ENCODE assay signal across 8 cellular contexts in genomic region chr13:40789275-40790231, GRCh38. TPM values are rescaled to one million over a fixed set of nuclear protein-coding genes. Genes with fewer than 3 reads are reported as not detected.
A peak's percentile ranks its signal among the peaks of the same experiment; 100 is the strongest.
DNase-seq lines count a peak whose midpoint lies in the region; ATAC-seq, FAIRE-seq and TF ChIP-seq lines count a peak whose summit lies in the region.

Gene SLC25A15 (plus strand): TSS chr13:40789611. CDS start chr13:40793227, 3,616 bp downstream.

- no peaks in the 10 kb centered on the region for H3K9me3 ChIP-seq in CD4-positive, alpha-beta T cell (ENCODE audit: control insufficient read depth, low read length)
- H3K9me3 ChIP-seq in NT2/D1 (ENCODE audit: insufficient read depth, low read length): no peaks in the 10 kb centered on the region

- peak; percentile 86 for ATAC-seq in CD4-positive, alpha-beta T cell (ENCODE audit: poor library complexity)
- ATAC-seq in HG03432 (IDR thresholded peaks at IDR 0.05; ENCODE audit: unreplicated experiment): peak; percentile 95

- FAIRE-seq in GM19239 (lab: Jason Lieb, UNC): peak; percentile 70

- peaks cover 18% of the 10 kb centered on the region for H3K36me3 Mint-ChIP-seq in CD4-positive, alpha-beta T cell (ENCODE audit: low read depth)

- peak within 1 kb of the TSS; percentile 92 for H3K4me3 Mint-ChIP-seq in CD4-positive, alpha-beta T cell

- no peaks in the 10 kb centered on the region for H3K27me3 Mint-ChIP-seq in CD4-positive, alpha-beta T cell

- H3K4me3 ChIP-seq in NT2/D1 (ENCODE audit: insufficient read length, low read depth): peak within 1 kb of the TSS; percentile 51

- peaks cover 3% of the 10 kb centered on the region for H3K4me1 ChIP-seq in NT2/D1 (ENCODE audit: insufficient read depth, insufficient read length)

- no peaks in the 10 kb centered on the region for H3K27me3 ChIP-seq in CD4-positive, alpha-beta T cell (ENCODE audit: control insufficient read depth, insufficient read depth, low read length)
- no peaks in the 10 kb centered on the region for H3K27me3 ChIP-seq in NT2/D1 (ENCODE audit: insufficient read depth, insufficient read length)

- peaks cover 12% of the 10 kb centered on the region for H3K36me3 ChIP-seq in NT2/D1 (ENCODE audit: insufficient read depth, insufficient read length, low read length)

- peak within 1 kb of the TSS; percentile 56 for H3K27ac ChIP-seq in CD4-positive, alpha-beta T cell (ENCODE audit: low read depth, low read length)

- TF ChIP-seq CTCF in CD4-positive, alpha-beta T cell (IDR thresholded peaks at IDR 0.05): no peak

- CTCF ChIA-PET in CD4-positive, alpha-beta T cell (lab: Charles Lee): interaction anchor here (1.0 to 2.7 kb wide), 3 partner anchors 8 to 19 kb away, joined by 3 to 11 read pairs (median 5); no protein-coding TSS in a partner anchor

- peaks cover 28% of the 10 kb centered on the region for H3K4me1 Mint-ChIP-seq in CD4-positive, alpha-beta T cell (ENCODE audit: low read depth)

- peak; percentile 30 to 75 (median 62) for DNase-seq in CD4-positive, alpha-beta T cell
- peak; percentile 83 for DNase-seq in GM19239 (ENCODE audit: insufficient read length, low spot score)
- DNase-seq in NT2/D1 (ENCODE audit: low read depth, low spot score): peak; percentile 50
- DNase-seq in activated CD8-positive, alpha-beta memory T cell treated with anti-CD3 and anti-CD28 coated beads, Interleukin-2, amount 50 U/mL, for 48 hours: peak; percentile 87
- peak; percentile 79 for DNase-seq in epidermal melanocyte (ENCODE audit: insufficient read length, low spot score)
- peak; percentile 3 for DNase-seq in middle frontal gyrus (ENCODE audit: extremely low spot score, low spot score)
- DNase-seq in stimulated activated CD8-positive, alpha-beta memory T cell treated with anti-CD3 and anti-CD28 coated beads, Interleukin-4, amount 100 ng/mL, for 1 hour (ENCODE audit: low read depth in 2 of 2, low spot score in 1 of 2): peak; percentile 29 to 52

- H3K9me3 Mint-ChIP-seq in CD4-positive, alpha-beta T cell: no peaks in the 10 kb centered on the region

- intact Hi-C loops in CD4-positive, alpha-beta T cell (cut with DNase I, micrococcal nuclease): loop anchor here in 1 of 2 experiments (2.0 to 5.0 kb wide), 2 partner anchors 19 to 128 kb away; partner anchors contain the start of gene MRPS31

- POLR2A ChIA-PET in CD4-positive, alpha-beta T cell (lab: Charles Lee): interaction anchor here (1.0 to 2.4 kb wide), 8 partner anchors 9 to 271 kb away, joined by 3 to 16 read pairs (median 6); partner anchors contain the start of gene MRPS31

- H3K9ac ChIP-seq in NT2/D1 (ENCODE audit: insufficient read length, low read depth): peak within 1 kb of the TSS; percentile 85

- peak within 1 kb of the TSS; percentile 81 for H3K27ac Mint-ChIP-seq in CD4-positive, alpha-beta T cell

RNA-seq across cellular contexts. Expression of gene SLC25A15, which starts in this region (rescaled TPM):
- 1 to 10 TPM; 2.1 to 2.2 TPM for total RNA-seq in CD4-positive, alpha-beta T cell

Comparison
In these comparisons a context has a peak if more than half of its experiments do, and no peak if none do; other contexts are left out.
1. Peak in every context shown above with its lines: DNase-seq, ATAC-seq, H3K4me3 ChIP-seq and H3K27ac ChIP-seq.
2. DNase-seq: peak in every context shown above with its lines; median percentile 87 in activated CD8-positive, alpha-beta memory T cell treated with anti-CD3 and anti-CD28 coated beads, Interleukin-2, amount 50 U/mL, for 48 hours; 83 in GM19239; 79 in epidermal melanocyte; 62 in CD4-positive, alpha-beta T cell; 50 in NT2/D1; 40 in stimulated activated CD8-positive, alpha-beta memory T cell treated with anti-CD3 and anti-CD28 coated beads, Interleukin-4, amount 100 ng/mL, for 1 hour; 3 in middle frontal gyrus.